Comparison of ENCODE assay signal across 8 cellular contexts in the genomic region with DNA sequence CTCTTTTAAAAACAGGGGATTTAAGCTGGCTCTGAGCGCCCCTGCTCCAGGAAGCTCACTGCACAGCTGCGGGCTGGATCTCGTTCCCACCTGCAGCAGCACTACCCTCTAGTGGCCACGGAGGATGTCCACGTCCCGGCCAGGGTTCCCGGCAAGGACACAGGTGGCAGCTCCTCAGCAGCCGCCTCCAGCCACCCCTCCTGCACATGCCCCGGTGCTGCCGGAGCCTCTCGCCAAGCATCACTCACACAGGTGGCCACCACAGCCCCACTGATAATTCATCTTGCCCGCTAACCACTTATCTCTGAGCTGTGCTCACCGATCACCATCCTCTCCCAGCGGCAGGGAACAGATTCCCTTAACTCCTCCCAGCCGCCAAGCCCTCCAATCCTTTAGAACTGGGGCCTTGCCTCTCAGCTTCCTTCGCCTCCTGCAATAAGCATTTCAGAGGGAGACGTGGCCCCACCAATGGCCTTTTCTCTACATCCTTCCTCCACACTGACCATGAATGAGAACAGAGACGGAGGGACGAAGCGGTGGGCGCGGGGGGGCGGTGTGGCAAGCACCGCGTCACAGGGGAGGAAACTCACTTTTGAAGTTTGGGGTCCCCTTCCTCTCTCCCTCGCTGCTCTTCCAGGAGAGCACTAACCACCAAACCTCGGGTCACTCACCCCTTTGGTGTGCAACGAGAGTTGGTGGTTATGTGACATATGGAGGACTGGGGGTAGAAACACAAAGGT.
DNase-seq lines count a peak whose midpoint lies in the region; TF ChIP-seq lines count a peak whose summit lies in the region.

No MANE protein-coding gene starts in this region.

- no peak overlapping the region for H3K4me3 Mint-ChIP-seq in activated T-helper 2 cell treated with anti-CD3 and anti-CD28 coated beads, Interferon-gamma antibody, Interleukin-2, Interleukin-4, amounts not matched to agents 10 μg/mL and 5 μg/mL and 100 μg/mL, durations not matched to agents 14 hours and 24 hours and 36 hours (ENCODE audit: low read depth)

- H3K36me3 Mint-ChIP-seq in activated T-helper 2 cell treated with anti-CD3 and anti-CD28 coated beads, Interferon-gamma antibody, Interleukin-2, Interleukin-4, amounts not matched to agents 10 μg/mL and 5 μg/mL and 100 μg/mL, durations not matched to agents 14 hours and 24 hours and 36 hours (ENCODE audit: low read depth), result no peaks in the 10 kb centered on the region

- H3K4me3 ChIP-seq in LNCaP clone FGC (ENCODE audit: low read depth, low read length) (no peak overlapping the region), fibroblast of pulmonary artery (replicated peaks; ENCODE audit: low read depth, low read length) (no peak overlapping the region)

- peak; percentile 96 for TF ChIP-seq CTCF in LNCaP clone FGC (IDR thresholded peaks at IDR 0.05; ENCODE audit: control insufficient read depth, extremely low read depth, insufficient read depth)
- peak; percentile 62 for TF ChIP-seq CTCF in fibroblast of pulmonary artery (IDR thresholded peaks at IDR 0.05; ENCODE audit: low read length, missing control alignments)

- H3K27me3 Mint-ChIP-seq in activated T-helper 2 cell treated with anti-CD3 and anti-CD28 coated beads, Interferon-gamma antibody, Interleukin-2, Interleukin-4, amounts not matched to agents 10 μg/mL and 5 μg/mL and 100 μg/mL, durations not matched to agents 14 hours and 24 hours and 36 hours (ENCODE audit: low read depth), result peaks cover 17% of the 10 kb centered on the region

- intact Hi-C loops in posterior vena cava (cut with DNase I), result loop anchor here in 1 of 2 donors (10.0 kb wide), 2 partner anchors 316 to 586 kb away; no protein-coding TSS in a partner anchor
- intact Hi-C loops in activated T-helper 2 cell treated with anti-CD3 and anti-CD28 coated beads, Interferon-gamma antibody, Interleukin-2, Interleukin-4, amounts not matched to agents 10 μg/mL and 5 μg/mL and 100 μg/mL, durations not matched to agents 14 hours and 24 hours and 36 hours (cut with micrococcal nuclease), result no loop called here

- no peaks in the 10 kb centered on the region for H3K4me1 Mint-ChIP-seq in activated T-helper 2 cell treated with anti-CD3 and anti-CD28 coated beads, Interferon-gamma antibody, Interleukin-2, Interleukin-4, amounts not matched to agents 10 μg/mL and 5 μg/mL and 100 μg/mL, durations not matched to agents 14 hours and 24 hours and 36 hours (ENCODE audit: low read depth)

- H3K9me3 Mint-ChIP-seq in activated T-helper 2 cell treated with anti-CD3 and anti-CD28 coated beads, Interferon-gamma antibody, Interleukin-2, Interleukin-4, amounts not matched to agents 10 μg/mL and 5 μg/mL and 100 μg/mL, durations not matched to agents 14 hours and 24 hours and 36 hours, result no peaks in the 10 kb centered on the region

- DNase-seq in activated CD4-positive, alpha-beta T cell treated with anti-CD3 and anti-CD28 coated beads for 48 hours, result peak; percentile 41
- no peak for DNase-seq in activated CD4-positive, alpha-beta T cell treated with anti-CD3 and anti-CD28 coated beads for 4 hours
- DNase-seq in LNCaP clone FGC (ENCODE audit: low read depth) (no peak), SK-N-DZ (ENCODE audit: low spot score) (peak; percentile 51), fibroblast of pulmonary artery (ENCODE audit: low read depth) (peak; percentile 49), posterior vena cava (ENCODE audit: low spot score) (peak; percentile 84), activated gamma-delta T cell (lab: John Stamatoyannopoulos, UW) (no peak)
- no peak for DNase-seq in activated T-helper 2 cell treated with anti-CD3 and anti-CD28 coated beads, Interferon-gamma antibody, Interleukin-2, Interleukin-4, amounts not matched to agents 10 μg/mL and 5 μg/mL and 100 μg/mL, durations not matched to agents 14 hours and 24 hours and 36 hours (ENCODE audit: low spot score)

- H3K27ac Mint-ChIP-seq in activated T-helper 2 cell treated with anti-CD3 and anti-CD28 coated beads, Interferon-gamma antibody, Interleukin-2, Interleukin-4, amounts not matched to agents 10 μg/mL and 5 μg/mL and 100 μg/mL, durations not matched to agents 14 hours and 24 hours and 36 hours, result no peak overlapping the region

Comparison
In these comparisons a context has a peak if more than half of its experiments do, and no peak if none do; other contexts are left out.
1. DNase-seq: peak in activated CD4-positive, alpha-beta T cell treated with anti-CD3 and anti-CD28 coated beads for 48 hours (single experiment), SK-N-DZ (single experiment), fibroblast of pulmonary artery (single experiment) and posterior vena cava (single experiment); none in activated CD4-positive, alpha-beta T cell treated with anti-CD3 and anti-CD28 coated beads for 4 hours (0 of 2), LNCaP clone FGC (single experiment), activated gamma-delta T cell (single experiment) and activated T-helper 2 cell treated with anti-CD3 and anti-CD28 coated beads, Interferon-gamma antibody, Interleukin-2, Interleukin-4, amounts not matched to agents 10 μg/mL and 5 μg/mL and 100 μg/mL, durations not matched to agents 14 hours and 24 hours and 36 hours (single experiment).